8 cellular contexts compared by ENCODE assay signal in the genomic region with DNA sequence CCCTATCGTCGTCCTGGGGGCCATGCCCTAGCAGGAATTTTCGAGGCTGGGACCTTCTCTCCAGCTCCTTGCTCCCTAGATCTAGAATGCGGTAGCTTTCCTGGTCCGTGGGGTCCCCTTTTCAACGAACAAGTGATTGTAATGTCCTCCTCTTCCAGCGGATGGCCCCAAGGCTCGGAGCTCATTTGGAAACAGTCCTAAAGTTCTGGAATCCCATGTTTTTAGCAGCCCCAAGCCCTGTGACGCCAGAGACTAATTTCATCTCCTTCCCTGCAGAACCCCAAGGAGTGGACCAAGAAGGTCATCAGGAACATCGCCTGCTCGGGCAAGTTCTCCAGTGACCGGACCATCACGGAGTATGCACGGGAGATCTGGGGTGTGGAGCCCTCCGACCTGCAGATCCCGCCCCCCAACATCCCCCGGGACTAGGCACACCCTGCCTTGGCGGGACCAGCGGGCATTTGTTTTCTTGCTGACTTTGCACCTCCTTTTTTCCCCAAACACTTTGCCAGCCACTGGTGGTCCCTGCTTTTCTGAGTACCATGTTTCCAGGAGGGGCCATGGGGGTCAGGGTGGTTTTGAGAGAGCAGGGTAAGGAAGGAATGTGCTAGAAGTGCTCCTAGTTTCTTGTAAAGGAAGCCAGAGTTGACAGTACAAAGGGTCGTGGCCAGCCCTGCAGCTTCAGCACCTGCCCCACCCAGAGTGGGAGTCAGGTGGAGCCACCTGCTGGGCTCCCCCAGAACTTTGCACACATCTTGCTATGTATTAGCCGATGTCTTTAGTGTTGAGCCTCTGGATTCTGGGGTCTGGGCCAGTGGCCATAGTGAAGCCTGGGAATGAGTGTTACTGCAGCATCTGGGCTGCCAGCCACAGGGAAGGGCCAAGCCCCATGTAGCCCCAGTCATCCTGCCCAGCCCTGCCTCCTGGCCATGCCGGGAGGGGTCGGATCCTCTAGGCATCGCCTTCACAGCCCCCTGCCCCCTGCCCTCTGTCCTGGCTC. TPM values are rescaled to one million over a fixed set of nuclear protein-coding genes. Genes with fewer than 3 reads are reported as not detected.
DNase-seq lines count a peak whose midpoint lies in the region; ATAC-seq and TF ChIP-seq lines count a peak whose summit lies in the region.

No MANE protein-coding gene starts in this region.

- no peak overlapping the region for H3K27ac ChIP-seq in A673 (ENCODE audit: low read depth, low read length, poor library complexity, severe bottlenecking)
- no peak overlapping the region for H3K27ac ChIP-seq in fibroblast of lung (ENCODE audit: insufficient read depth, low read length)
- H3K27ac ChIP-seq in psoas muscle = peak overlapping the region; percentile 84

- POLR2A ChIA-PET in A673 (lab: Charles Lee; ENCODE audit: low non-redundant PET) = no interaction called here

- BruUV-seq in A673 (replicated peaks; lab: Mats Ljungman, UMichigan) = no TSS peak

- H3K4me2 ChIP-seq in fibroblast of lung (ENCODE audit: extremely low read depth, insufficient read depth, low read length) = no peak overlapping the region

- H3K36me3 ChIP-seq in A673 (ENCODE audit: insufficient read depth, low read length, poor library complexity, severe bottlenecking) = peaks cover 14% of the 10 kb centered on the region
- H3K36me3 ChIP-seq in fibroblast of lung (ENCODE audit: control insufficient read depth, insufficient read depth, low read length) = peaks cover 27% of the 10 kb centered on the region
- H3K36me3 ChIP-seq in psoas muscle (ENCODE audit: insufficient read depth in 1 of 2, low read depth in 1 of 2) = peaks cover 0 to 4% of the 10 kb centered on the region in 2 donors

- H3K27me3 ChIP-seq in A673 (replicated peaks; ENCODE audit: insufficient read depth, low read depth, low read length, poor library complexity) = no peaks in the 10 kb centered on the region
- no peaks in the 10 kb centered on the region for H3K27me3 ChIP-seq in fibroblast of lung (ENCODE audit: control insufficient read depth, insufficient read depth, low read length)
- H3K27me3 ChIP-seq in psoas muscle (ENCODE audit: insufficient read depth in 3 of 3, low read length in 2 of 3) = no peaks in the 10 kb centered on the region

- H3K9me3 ChIP-seq in A673 (ENCODE audit: low read depth, low read length, poor library complexity, severe bottlenecking) = no peaks in the 10 kb centered on the region
- no peaks in the 10 kb centered on the region for H3K9me3 ChIP-seq in fibroblast of lung (ENCODE audit: control insufficient read depth, insufficient read depth, low read depth, low read length)
- H3K9me3 ChIP-seq in psoas muscle = no peaks in the 10 kb centered on the region

- H4K20me1 ChIP-seq in fibroblast of lung (ENCODE audit: control insufficient read depth, extremely low read depth, insufficient read depth, low read length) = no peaks in the 10 kb centered on the region

- DNase-seq in A673 (ENCODE audit: low spot score) (peak; percentile 27), GM12865 (ENCODE audit: low read depth) (peak; percentile 69), UCSD-AML1 (lab: John Stamatoyannopoulos, UW; ENCODE audit: unreplicated experiment) (peak; percentile 15), fibroblast of lung (ENCODE audit: low read depth in 2 of 2) (peak in 1 of 2 donors; percentile 49), psoas muscle (peak in 1 of 2 donors; percentile 66), NCI-H128 (lab: John Stamatoyannopoulos, UW; ENCODE audit: unreplicated experiment) (no peak), lower leg skin (ENCODE audit: low spot score in 2 of 2) (no peak)

- no peak overlapping the region for H2AFZ ChIP-seq in fibroblast of lung (ENCODE audit: low read length)

- intact Hi-C loops in A673 (cut with micrococcal nuclease; ENCODE audit: unreplicated experiment) (no loop called here), psoas muscle (cut with DNase I) (no loop called here), lower leg skin (cut with DNase I; ENCODE audit: low total_unique reads) (no loop called here)

- peak; percentile 41 for ATAC-seq in HG02943 (IDR thresholded peaks at IDR 0.05; ENCODE audit: low read depth, unreplicated experiment)
- peak in 3 of 4 donors; percentile 27 to 48 (median 46) for ATAC-seq in psoas muscle

- H3K9ac ChIP-seq in fibroblast of lung (ENCODE audit: insufficient read depth, low read length) = no peak overlapping the region

- H3K4me1 ChIP-seq in A673 (ENCODE audit: insufficient read depth, low read length, poor library complexity, severe bottlenecking) = no peaks in the 10 kb centered on the region
- peaks cover 18% of the 10 kb centered on the region for H3K4me1 ChIP-seq in fibroblast of lung (ENCODE audit: control insufficient read depth, extremely low read depth, insufficient read depth, low read length)
- H3K4me1 ChIP-seq in psoas muscle = peaks cover 28% of the 10 kb centered on the region

- H3K79me2 ChIP-seq in fibroblast of lung (ENCODE audit: control insufficient read depth, insufficient read depth, low read length) = no peaks in the 10 kb centered on the region

- 54 to 67% (median 56%) methylated on average over 24 of the region's 24 CpGs for WGBS in psoas muscle, 3 donors
- 68 to 77% methylated on average over 24 of the region's 24 CpGs for WGBS in lower leg skin, 2 donors

- CTCF ChIA-PET in A673 (lab: Charles Lee) = no interaction called here

- TF ChIP-seq CTCF in A673 (conservative IDR thresholded peaks at IDR 0.05; ENCODE audit: low read depth, low read length) (peak; percentile 47), GM12865 (IDR thresholded peaks at IDR 0.05; ENCODE audit: insufficient read depth, low read depth, low read length, missing control alignments) (peak; percentile 43), fibroblast of lung (conservative IDR thresholded peaks at IDR 0.05 in 1 of 2, IDR thresholded peaks at IDR 0.05 in 1 of 2; ENCODE audit: low read depth in 1 of 2, low read length in 2 of 2) (peak; percentile 35 to 36), psoas muscle (IDR thresholded peaks at IDR 0.05) (peak; percentile 36), lower leg skin (IDR thresholded peaks at IDR 0.05) (no peak)

- H3K4me3 ChIP-seq in A673 (ENCODE audit: low read depth, low read length, poor library complexity, severe bottlenecking) (no peak overlapping the region), GM12865 (ENCODE audit: low read depth, low read length) (peak overlapping the region; percentile 27), fibroblast of lung (replicated peaks in 1 of 4; ENCODE audit: control extremely low read depth in 1 of 4, insufficient read depth in 1 of 4, low read depth in 3 of 4, low read length in 4 of 4) (no peak overlapping the region), psoas muscle (no peak overlapping the region), lower leg skin (ENCODE audit: low read depth, poor library complexity, severe bottlenecking) (no peak overlapping the region)

- TF ChIP-seq POLR2A in lower leg skin (IDR thresholded peaks at IDR 0.05) = no peak

RNA-seq across cellular contexts. Expression of a gene that starts 48.5 kb away (rescaled TPM):
- total RNA-seq in A673 (2021) (52.3 and 53.5 TPM in 2 replicates), fibroblast of lung (81.7 and 89.5 TPM in 2 replicates), psoas muscle (10 to 100 TPM in 2 of 4 donors, 1 to 10 TPM in 2; 7.8 to 22.3 (median 10.6) TPM), lower leg skin (100 to 1,000 TPM in 3 of 4 donors, 10 to 100 TPM in 1; 99.0 to 308 (median 194) TPM)
- polyA plus RNA-seq in fibroblast of lung (37.0 and 45.9 TPM in 2 replicates), psoas muscle (1 to 10 TPM; 4.9 to 9.5 (median 8.6) TPM)
- 68.9 and 88.6 TPM in 2 replicates for polyA plus RNA-seq in fibroblast of lung (2012)
- 127 and 141 TPM in 2 replicates for polyA minus RNA-seq in fibroblast of lung (ENCODE audit: low replicate concordance)

Comparison
In these comparisons a context has a peak if more than half of its experiments do, and no peak if none do; other contexts are left out.
1. DNase-seq: peak in A673 (single experiment), GM12865 (single experiment) and UCSD-AML1 (single experiment); none in NCI-H128 (single experiment) and lower leg skin (0 of 2).
2. CTCF ChIP-seq: peak in A673 (single experiment), GM12865 (single experiment), fibroblast of lung (2 of 2) and psoas muscle (single experiment); none in lower leg skin (0 of 3).